10 cellular contexts compared by ENCODE assay signal in genomic region chr11:35539781-35540281, GRCh38. TPM values are rescaled to one million over a fixed set of nuclear protein-coding genes. Genes with fewer than 3 reads are reported as not detected.
DNase-seq lines count a peak whose midpoint lies in the region; ATAC-seq, FAIRE-seq and TF ChIP-seq lines count a peak whose summit lies in the region.
"Had no signal": no experiment of that assay in that cellular context is flagged by ENCODE, and none has a peak within 500 bp of the region (broad histone marks: within the 10 kb centered on the region; RNA-seq: fewer than 3 reads in every experiment).

No MANE protein-coding gene starts in this region.

- DNase-seq in HT1080 (ENCODE audit: low read depth), result peak; percentile 27
- no peak for DNase-seq in chondrocyte (ENCODE audit: low spot score)
- DNase-seq in islet precursor cell, result peak; percentile 80
- peak; percentile 24 for DNase-seq in testis
- DNase-seq in NCI-H1930 (lab: John Stamatoyannopoulos, UW), result no peak
- DNase-seq in HepG2 (ENCODE audit: low spot score), result no peak
- DNase-seq in RCC 7860 (ENCODE audit: low spot score), result no peak
- no peak for DNase-seq in NCI-H526 treated with DMSO at 0.1 percent for 48 hours (lab: John Stamatoyannopoulos, UW)
- DNase-seq: DMS153 had no signal

- no peak for FAIRE-seq in HepG2 (lab: Jason Lieb, UNC)
- FAIRE-seq in RCC 7860 (lab: Jason Lieb, UNC), result no peak

- H3K9me3 Mint-ChIP-seq in chondrocyte (ENCODE audit: low read depth), result no peaks in the 10 kb centered on the region

- no peak overlapping the region for H3K4me3 Mint-ChIP-seq in chondrocyte (ENCODE audit: unreplicated experiment)

- no peak overlapping the region for H2AFZ ChIP-seq in HepG2 (ENCODE audit: low read length)

- H3K36me3 Mint-ChIP-seq in chondrocyte (ENCODE audit: low read depth), result peaks cover 2% of the 10 kb centered on the region

- H4K20me1 ChIP-seq in HepG2 (ENCODE audit: insufficient read depth, low read length), result no peaks in the 10 kb centered on the region

- H3K36me3 ChIP-seq in testis (ENCODE audit: low read depth, missing control alignments) (no peaks in the 10 kb centered on the region), HepG2 (replicated peaks in 1 of 2; ENCODE audit: control insufficient read depth in 1 of 2, insufficient read depth in 2 of 2, low read length in 2 of 2) (no peaks in the 10 kb centered on the region)

- H3K79me2 ChIP-seq in HepG2 (ENCODE audit: insufficient read depth, low read length), result no peaks in the 10 kb centered on the region

- no peak for ATAC-seq in HepG2

- no peaks in the 10 kb centered on the region for H3K27me3 Mint-ChIP-seq in chondrocyte (ENCODE audit: low read depth)

- no peak overlapping the region for H3K4me3 ChIP-seq in testis
- no peak overlapping the region for H3K4me3 ChIP-seq in HepG2 (replicated peaks in 1 of 3; ENCODE audit: insufficient read depth in 1 of 3, low read depth in 2 of 3, low read length in 3 of 3)
- H3K4me3 ChIP-seq: skin epidermis had no signal

- peaks cover 37% of the 10 kb centered on the region for H3K4me1 Mint-ChIP-seq in chondrocyte (ENCODE audit: low read depth)

- in situ Hi-C loops in HepG2 (cut with HindIII; ENCODE audit: extremely low pct_ligation_motif_present, low pct_unique_long_range_greater_than_20kb), result no loop called here

- intact Hi-C loops in testis (cut with DNase I; ENCODE audit: low total_unique reads), result no loop called here
- intact Hi-C loops in HepG2 (cut with micrococcal nuclease; ENCODE audit: unreplicated experiment), result no loop called here

- CTCF ChIA-PET in HepG2 (lab: Yijun Ruan, JAX; ENCODE audit: low intra/inter-chr PET ratio, low total read pairs), result no interaction called here

- POLR2A ChIA-PET in HepG2 (lab: Yijun Ruan, JAX), result no interaction called here

- TF ChIP-seq EP300 in HepG2 (IDR thresholded peaks at IDR 0.05; ENCODE audit: low read depth in 2 of 2, low read length in 2 of 2), result no peak
- TF ChIP-seq EP300 in HepG2 (CRISPR knock-in tag; IDR thresholded peaks at IDR 0.05; ENCODE audit: borderline replicate concordance), result no peak

- H3K27ac ChIP-seq in testis (no peak overlapping the region), HepG2 (ENCODE audit: extremely low read length, insufficient read depth, low read length) (no peak overlapping the region)

- BruUV-seq in HepG2 (replicated peaks; lab: Mats Ljungman, UMichigan), result no TSS peak

- H3K27ac Mint-ChIP-seq in chondrocyte (ENCODE audit: unreplicated experiment), result peak overlapping the region; percentile 37

- H3K9me3 ChIP-seq in testis (no peaks in the 10 kb centered on the region), HepG2 (ENCODE audit: low read length) (no peaks in the 10 kb centered on the region)

- no peak for TF ChIP-seq RAD21 in HepG2 (CRISPR knock-in tag; IDR thresholded peaks at IDR 0.05)

- TF ChIP-seq CTCF in chondrocyte (IDR thresholded peaks at IDR 0.05) (no peak), testis (IDR thresholded peaks at IDR 0.05) (no peak), HepG2 (CRISPR knock-in tag; IDR thresholded peaks at IDR 0.05) (no peak)

- no peak overlapping the region for H3K4me2 ChIP-seq in HepG2 (ENCODE audit: low read depth, low read length)

- WGBS in testis, 2 donors, result 49 to 52% methylated on average over 7 of the region's 7 CpGs
- WGBS in HepG2 (ENCODE audit: low lambda C conversion rate), result 0% methylated on average over 5 of the region's 7 CpGs

- H3K4me1 ChIP-seq in testis (peaks cover 9% of the 10 kb centered on the region), HepG2 (ENCODE audit: insufficient read depth, low read length) (no peaks in the 10 kb centered on the region)

- H3K27me3 ChIP-seq in testis (no peaks in the 10 kb centered on the region), HepG2 (ENCODE audit: control insufficient read depth in 1 of 2, insufficient read depth in 2 of 2, low read length in 2 of 2) (peaks cover 0 to 6% of the 10 kb centered on the region in 2 experiments; a peak in 1 of 5 replicates)

- TF ChIP-seq POLR2A in testis (IDR thresholded peaks at IDR 0.05) (no peak), HepG2 (IDR thresholded peaks at IDR 0.05; ENCODE audit: insufficient read depth in 1 of 2, low read depth in 2 of 2, low read length in 2 of 2) (no peak)

- no peak overlapping the region for H3K9ac ChIP-seq in HepG2 (ENCODE audit: insufficient read depth, low read depth, low read length)

TF ChIP-seq in HepG2, 621 proteins besides CTCF, POLR2A, EP300 and RAD21:
- TF ChIP-seq ZNF792 (CRISPR knock-in tag; IDR thresholded peaks at IDR 0.05), result no peak

RNA-seq across cellular contexts. Expression of gene PAMR1, which starts 14.4 kb away (rescaled TPM):
- not detected in 2 replicates for total RNA-seq in HT1080 (2014; rRNA removed; shearing (Covaris generic))
- 0.08 and 0.17 TPM in 2 replicates for polyA plus RNA-seq in HT1080 (2015; cell fraction: cytosol; rRNA removed)
- 0.25 and 0.56 TPM in 2 replicates for polyA plus RNA-seq in HT1080 (2015; cell fraction: nucleus; rRNA removed)
- 1.4 to 2.9 TPM (median 1.6 TPM) in 3 replicates for total RNA-seq in chondrocyte
- total RNA-seq in testis, result 1 to 10 TPM in 1 of 2 donors, under 1 TPM in 1; 0.55 to 1.5 TPM
- polyA plus RNA-seq in testis (ENCODE audit: insufficient read depth, low read depth, low replicate concordance), result 13.2 TPM
- total RNA-seq in HepG2 (2016; rRNA removed; fragmentation: Illumina TruSeq; extraction: Trizol), result not detected in 2 replicates
- total RNA-seq in HepG2 (2016; cell fraction: cytosol; rRNA removed; fragmentation: Illumina TruSeq; extraction: Trizol; ENCODE audit: low read depth), result not detected in 2 replicates
- not detected in 2 replicates for total RNA-seq in HepG2 (2016; cell fraction: insoluble cytoplasmic fraction; rRNA removed; fragmentation: Illumina TruSeq; extraction: Trizol)
- total RNA-seq in HepG2 (2016; cell fraction: membrane; rRNA removed; fragmentation: Illumina TruSeq; extraction: Trizol), result not detected in 2 replicates
- total RNA-seq in HepG2 (2016; cell fraction: nucleus; rRNA removed; fragmentation: Illumina TruSeq; extraction: Trizol), result not detected in 2 replicates
- polyA plus RNA-seq in HepG2 (2011; rRNA removed), result not detected in 2 replicates
- polyA plus RNA-seq in HepG2 (2011; cell fraction: cytosol; rRNA removed), result not detected in 2 replicates
- polyA plus RNA-seq in HepG2 (2011; cell fraction: nucleus; rRNA removed), result not detected in 2 replicates
- not detected in 2 replicates for polyA plus RNA-seq in HepG2 (2012)
- not detected in 2 replicates for polyA plus RNA-seq in HepG2 (2016; cell fraction: cytosol; fragmentation: Illumina TruSeq; extraction: Trizol; ENCODE audit: low read depth)
- not detected in 2 replicates for polyA plus RNA-seq in HepG2 (2016; cell fraction: insoluble cytoplasmic fraction; fragmentation: Illumina TruSeq; extraction: Trizol; ENCODE audit: low read depth)
- polyA plus RNA-seq in HepG2 (2016; cell fraction: membrane; fragmentation: Illumina TruSeq; extraction: Trizol; ENCODE audit: low read depth), result not detected in 2 replicates
- not detected in 2 replicates for polyA plus RNA-seq in HepG2 (2016; cell fraction: nucleus; fragmentation: Illumina TruSeq; extraction: Trizol; ENCODE audit: insufficient read depth, low read depth)
- not detected in 2 replicates for polyA minus RNA-seq in HepG2 (2011; rRNA and poly(A)+ RNA removed; ENCODE audit: low replicate concordance)
- polyA minus RNA-seq in HepG2 (2011; cell fraction: cytosol; rRNA and poly(A)+ RNA removed), result not detected in 2 replicates
- not detected in 2 replicates for polyA minus RNA-seq in HepG2 (2011; cell fraction: nucleus; rRNA and poly(A)+ RNA removed)

Comparison
In these comparisons a context has a peak if more than half of its experiments do, and no peak if none do; other contexts are left out.
1. DNase-seq: peak in HT1080 (single experiment), islet precursor cell (single experiment) and testis (single experiment); none in chondrocyte (single experiment), NCI-H1930 (0 of 2), HepG2 (single experiment), RCC 7860 (single experiment) and NCI-H526 treated with DMSO at 0.1 percent for 48 hours (single experiment).